ENCODE assay signal across 34 cellular contexts in genomic region chr6:56424068-56424467, GRCh38.
"Had no signal": no experiment of that assay in that cellular context is flagged by ENCODE, and none has a peak within 500 bp of the region (broad histone marks: within the 10 kb centered on the region; RNA-seq: fewer than 3 reads in every experiment).

No MANE protein-coding gene starts in this region.

- H3K27me3 ChIP-seq: adrenal gland, brain microvascular endothelial cell had no signal

- H3K36me3 ChIP-seq: adrenal gland, brain microvascular endothelial cell had no signal

- H3K9me3 ChIP-seq: adrenal gland had no signal

- DNase-seq: activated B cell treated with CpG ODN at 0.5 μM for 24 hours; activated CD4-positive, alpha-beta memory T cell treated with anti-CD3 and anti-CD28 coated beads for 36 hours; activated CD4-positive, alpha-beta T cell treated with anti-CD3 and anti-CD28 coated beads for 4 hours; activated CD4-positive, alpha-beta T cell treated with anti-CD3 and anti-CD28 coated beads, Interleukin-2, amount 50 U/mL, for 1 hour; activated CD4-positive, CD25-positive, alpha-beta regulatory T cell treated with anti-CD3 and anti-CD28 coated beads, Interleukin-2, amount 50 U/mL, for 72 hours; activated CD8-positive, alpha-beta memory T cell treated with anti-CD3 and anti-CD28 coated beads, Interleukin-2, amount 50 U/mL, for 4 hours; activated gamma-delta T cell treated with Interleukin-2 at 50 U/mL for 16 hours; activated naive CD4-positive, alpha-beta T cell treated with anti-CD3 and anti-CD28 coated beads for 36 hours; activated T-cell treated with anti-CD3 and anti-CD28 coated beads for 4 hours; activated T-cell treated with anti-CD3 and anti-CD28 coated beads, Interleukin-2, amount 50 U/mL, for 4 hours; anterior cingulate cortex; brain microvascular endothelial cell; MM.1S; MV-4-11; NCI-H1105; NCI-H1417 treated with DMSO at 0.1 percent for 48 hours; NCI-H1694; NCI-H1930; NCI-H2081 treated with DMSO at 0.1 percent for 48 hours; NCI-H2171; NCI-H446; NCI-H510A treated with DMSO at 0.1 percent for 48 hours; NCI-H526 treated with DMSO at 0.1 percent for 48 hours; NCI-H774; RPMI8226; SW 1271; T-helper 1 cell; T-helper 2 cell; T-helper 9 cell had no signal

- H3K4me3 ChIP-seq: adrenal gland had no signal

- ATAC-seq: activated naive CD4-positive, alpha-beta T cell treated with anti-CD3 and anti-CD28 coated beads, Interleukin-2, amount 50 U/mL, for 72 hours; activated T-cell treated with anti-CD3 and anti-CD28 coated beads, Interleukin-2, amount 50 U/mL, for 4 hours; Panc1 had no signal

- H3K27ac ChIP-seq: adrenal gland, brain microvascular endothelial cell, KMS-11, VCaP had no signal
